In the genomic region with DNA sequence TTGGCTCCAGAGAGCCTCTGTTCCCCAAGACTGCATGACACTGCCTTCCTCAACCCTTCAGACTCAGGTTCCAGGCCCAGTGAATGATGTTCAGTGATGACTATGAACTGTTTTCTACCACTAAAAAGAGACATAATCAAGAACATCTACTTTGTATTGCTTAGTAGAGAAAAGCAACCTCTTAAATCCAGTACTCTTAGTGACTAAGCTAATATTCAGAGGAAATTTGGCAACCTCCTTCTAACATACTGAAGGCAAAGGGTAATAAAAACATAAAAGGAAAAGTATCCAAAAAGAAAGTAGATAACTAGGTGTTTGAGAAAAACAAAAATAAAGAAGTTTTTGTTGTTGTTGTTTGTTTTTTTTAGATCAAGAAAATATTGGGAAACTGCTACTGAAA, we compare ENCODE assay signal across 12 cellular contexts.
A peak's percentile ranks its signal among the peaks of the same experiment; 100 is the strongest.
DNase-seq lines count a peak whose midpoint lies in the region; ATAC-seq and TF ChIP-seq lines count a peak whose summit lies in the region.
"Had no signal": no experiment of that assay in that cellular context is flagged by ENCODE, and none has a peak within 500 bp of the region (broad histone marks: within the 10 kb centered on the region; RNA-seq: fewer than 3 reads in every experiment).

No MANE protein-coding gene starts in this region.

- H3K27ac ChIP-seq in heart right ventricle (peak overlapping the region in 9 of 10 donors; percentile 6 to 84 (median 80)), right cardiac atrium (ENCODE audit: low read length) (no peak overlapping the region), tibial artery (peak overlapping the region; percentile 60)
- H3K27ac ChIP-seq: parathyroid adenoma had no signal

- TF ChIP-seq CTCF in heart right ventricle (IDR thresholded peaks at IDR 0.05) (no peak), foreskin fibroblast (IDR thresholded peaks at IDR 0.05; ENCODE audit: low read depth, low read length) (no peak), tibial artery (IDR thresholded peaks at IDR 0.05) (no peak)

- no peak for ATAC-seq in heart right ventricle
- no peak for ATAC-seq in right cardiac atrium
- no peak for ATAC-seq in HG02970 (IDR thresholded peaks at IDR 0.05; ENCODE audit: low FRiP score, unreplicated experiment)

- H3K9me3 ChIP-seq in heart right ventricle (no peaks in the 10 kb centered on the region), right cardiac atrium (ENCODE audit: control insufficient read depth, low read length) (no peaks in the 10 kb centered on the region), adipocyte (ENCODE audit: control insufficient read depth, low read length) (no peaks in the 10 kb centered on the region), tibial artery (no peaks in the 10 kb centered on the region)

- no peak for DNase-seq in heart right ventricle
- DNase-seq in right cardiac atrium = no peak
- peak; percentile 55 for DNase-seq in adipocyte (ENCODE audit: low read depth)
- DNase-seq in foreskin fibroblast = peak; percentile 43 to 70
- no peak for DNase-seq in tibial artery
- no peak for DNase-seq in activated gamma-delta T cell (lab: John Stamatoyannopoulos, UW)
- DNase-seq in medulla oblongata (ENCODE audit: extremely low spot score) = no peak
- DNase-seq: activated CD4-positive, alpha-beta T cell treated with anti-CD3 and anti-CD28 coated beads, Interleukin-2, amount 50 U/mL, for 1 hour; mesendoderm; T-helper 2 cell had no signal

- H3K4me3 ChIP-seq in heart right ventricle = no peak overlapping the region
- H3K4me3 ChIP-seq in right cardiac atrium (ENCODE audit: low read length) = no peak overlapping the region
- H3K4me3 ChIP-seq in adipocyte (ENCODE audit: low read length) = peak overlapping the region; percentile 42
- H3K4me3 ChIP-seq in foreskin fibroblast (ENCODE audit: low read depth in 1 of 2, low read length in 2 of 2) = no peak overlapping the region
- H3K4me3 ChIP-seq in tibial artery = no peak overlapping the region

- H3K27me3 ChIP-seq in heart right ventricle (no peaks in the 10 kb centered on the region), right cardiac atrium (ENCODE audit: control insufficient read depth, insufficient read depth) (no peaks in the 10 kb centered on the region), adipocyte (replicated peaks; ENCODE audit: control insufficient read depth, insufficient read depth, low read length) (no peaks in the 10 kb centered on the region), tibial artery (no peaks in the 10 kb centered on the region)

- H3K36me3 ChIP-seq in heart right ventricle (no peaks in the 10 kb centered on the region), adipocyte (ENCODE audit: control insufficient read depth, insufficient read depth, low read length, severe bottlenecking) (no peaks in the 10 kb centered on the region), tibial artery (no peaks in the 10 kb centered on the region)

- H3K9ac ChIP-seq in adipocyte (ENCODE audit: low read length) = peak overlapping the region; percentile 85
- H3K9ac ChIP-seq: parathyroid adenoma had no signal

- intact Hi-C loops in heart right ventricle (cut with DNase I) = loop anchor here in 1 of 10 donors (10.0 kb wide), 1 partner anchor 308 kb away; no protein-coding TSS in a partner anchor
- intact Hi-C loops in right cardiac atrium (cut with DNase I) = loop anchor here in 1 of 4 donors (10.0 kb wide), 1 partner anchor 308 kb away; no protein-coding TSS in a partner anchor
- intact Hi-C loops in tibial artery (cut with DNase I; ENCODE audit: low total_unique reads) = no loop called here

- H3K4me1 ChIP-seq in heart right ventricle (peaks cover 4 to 58% (median 29%) of the 10 kb centered on the region in 9 donors), right cardiac atrium (ENCODE audit: control insufficient read depth, insufficient read depth, low read length) (peaks cover 5% of the 10 kb centered on the region), adipocyte (ENCODE audit: control insufficient read depth, insufficient read depth, low read length) (peaks cover 89% of the 10 kb centered on the region), tibial artery (peaks cover 0 to 60% (median 20%) of the 10 kb centered on the region in 4 donors)
- H3K4me1 ChIP-seq: parathyroid adenoma had no signal

Comparison
In these comparisons a context has a peak if more than half of its experiments do, and no peak if none do; other contexts are left out.
1. DNase-seq: peak in adipocyte (single experiment) and foreskin fibroblast (2 of 2); none in heart right ventricle (0 of 2), right cardiac atrium (0 of 3), tibial artery (0 of 2), activated gamma-delta T cell (single experiment) and medulla oblongata (single experiment).